8 cellular contexts compared by ENCODE assay signal in the genomic region with DNA sequence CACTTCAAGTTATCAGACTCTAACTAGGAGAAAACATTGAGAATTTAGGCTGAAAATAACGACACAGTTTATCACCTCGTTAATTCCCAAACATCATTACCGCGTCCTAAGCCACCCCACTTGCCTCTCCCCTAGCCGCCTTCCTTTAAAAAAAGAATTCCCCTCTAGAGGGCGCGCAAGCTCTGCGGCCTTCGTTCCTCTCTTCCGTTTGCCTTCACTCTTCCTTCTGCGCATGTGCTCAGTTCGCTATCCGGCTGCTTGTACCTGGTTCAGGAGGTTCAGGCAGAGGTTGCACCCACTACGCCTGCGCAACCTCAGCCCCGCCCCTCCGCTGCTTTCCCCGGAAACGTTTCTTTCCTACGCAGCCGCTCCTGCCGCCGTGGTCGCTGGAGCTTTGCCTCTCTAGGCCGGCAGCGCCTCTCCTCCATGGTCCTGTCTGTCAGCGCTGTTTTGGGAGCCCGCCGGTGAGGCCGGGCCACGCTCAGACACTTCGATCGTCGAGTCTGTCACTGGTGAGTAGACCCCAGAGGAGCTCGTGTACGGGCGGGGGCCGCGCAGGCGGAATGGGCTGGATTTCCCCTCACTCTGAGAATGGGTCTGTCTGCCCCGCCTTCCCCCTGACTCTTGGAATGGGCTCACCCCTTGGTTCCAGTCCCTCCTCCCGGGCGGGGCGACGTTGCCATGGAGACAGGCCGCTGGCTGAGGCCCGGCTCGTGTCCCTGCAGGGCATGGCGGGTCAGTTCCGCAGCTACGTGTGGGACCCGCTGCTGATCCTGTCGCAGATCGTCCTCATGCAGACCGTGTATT. TPM values are rescaled to one million over a fixed set of nuclear protein-coding genes. Genes with fewer than 3 reads are reported as not detected.
DNase-seq lines count a peak whose midpoint lies in the region; ATAC-seq and TF ChIP-seq lines count a peak whose summit lies in the region.

TSS of gene SYS1 (plus strand) at position 353 of the 807 bp plus-strand sequence. CDS start at position 729, 376 bp downstream.

- H3K27ac ChIP-seq in upper lobe of right lung = peak within 1 kb of the TSS; percentile 97

- TF ChIP-seq CTCF in upper lobe of right lung (IDR thresholded peaks at IDR 0.05) = peak; percentile 82

- peaks cover 3% of the 10 kb centered on the region for H3K27me3 Mint-ChIP-seq in T-helper 1 cell treated with Interleukin-12 subunit alpha and Interleukin-12 subunit beta and Interleukin-4 antibody, amounts not matched to agents 30 μg/mL and 1 μg/mL, for 36 hours (ENCODE audit: low read depth)

- H3K9me3 Mint-ChIP-seq in T-helper 1 cell treated with Interleukin-12 subunit alpha and Interleukin-12 subunit beta and Interleukin-4 antibody, amounts not matched to agents 30 μg/mL and 1 μg/mL, for 36 hours = no peaks in the 10 kb centered on the region

- peak within 1 kb of the TSS; percentile 96 for H3K27ac Mint-ChIP-seq in T-helper 1 cell treated with Interleukin-12 subunit alpha and Interleukin-12 subunit beta and Interleukin-4 antibody, amounts not matched to agents 30 μg/mL and 1 μg/mL, for 36 hours

- peaks cover 34% of the 10 kb centered on the region for H3K36me3 ChIP-seq in upper lobe of right lung

- peaks cover 65% of the 10 kb centered on the region for H3K4me1 ChIP-seq in upper lobe of right lung

- intact Hi-C loops in left cardiac atrium (cut with DNase I) (no loop called here), posterior vena cava (cut with DNase I) (loop anchor here in 1 of 2 donors (5.0 kb wide), 1 partner anchor 74 kb away; no protein-coding TSS in a partner anchor), upper lobe of right lung (cut with DNase I) (loop anchor here (10.0 kb wide), 1 partner anchor 72 kb away; no protein-coding TSS in a partner anchor)

- H3K4me3 ChIP-seq in upper lobe of right lung = peak within 1 kb of the TSS; percentile 64

- peaks cover 31% of the 10 kb centered on the region for H3K36me3 Mint-ChIP-seq in T-helper 1 cell treated with Interleukin-12 subunit alpha and Interleukin-12 subunit beta and Interleukin-4 antibody, amounts not matched to agents 30 μg/mL and 1 μg/mL, for 36 hours (ENCODE audit: low read depth)

- H3K4me3 Mint-ChIP-seq in T-helper 1 cell treated with Interleukin-12 subunit alpha and Interleukin-12 subunit beta and Interleukin-4 antibody, amounts not matched to agents 30 μg/mL and 1 μg/mL, for 36 hours = peak within 1 kb of the TSS; percentile 96

- peak; percentile 95 for DNase-seq in NCI-H1694 (lab: John Stamatoyannopoulos, UW)
- peak; percentile 94 for DNase-seq in amniotic stem cell (lab: John Stamatoyannopoulos, UW)
- DNase-seq in left cardiac atrium = peak; percentile 99
- peak; percentile 99 for DNase-seq in posterior vena cava (ENCODE audit: low spot score)
- peak; percentile 100 for DNase-seq in upper lobe of right lung

- H3K4me1 Mint-ChIP-seq in T-helper 1 cell treated with Interleukin-12 subunit alpha and Interleukin-12 subunit beta and Interleukin-4 antibody, amounts not matched to agents 30 μg/mL and 1 μg/mL, for 36 hours (ENCODE audit: low read depth) = peaks cover 41% of the 10 kb centered on the region

- ATAC-seq in HG02885 (IDR thresholded peaks at IDR 0.05; ENCODE audit: poor library complexity, unreplicated experiment) (peak; percentile 85), left cardiac atrium (peak; percentile 91 to 95), upper lobe of right lung (peak; percentile 88)

- H3K27me3 ChIP-seq in upper lobe of right lung = no peaks in the 10 kb centered on the region

- H3K9me3 ChIP-seq in upper lobe of right lung = no peaks in the 10 kb centered on the region

- TF ChIP-seq POLR2A in GM15510 (IDR thresholded peaks at IDR 0.05; ENCODE audit: borderline replicate concordance, extremely low read depth, insufficient read length) = peak; percentile 85

RNA-seq across cellular contexts. Expression of gene SYS1, which starts in this region (rescaled TPM):
- total RNA-seq in left cardiac atrium (10 to 100 TPM; 23.4 to 24.1 TPM), posterior vena cava (10 to 100 TPM; 21.8 to 22.6 TPM), upper lobe of right lung (46.5 TPM)

Comparison
In these comparisons a context has a peak if more than half of its experiments do, and no peak if none do; other contexts are left out.
1. Peak in every context shown above with its lines: DNase-seq, ATAC-seq, H3K4me3 ChIP-seq and H3K27ac ChIP-seq.